8 cellular contexts compared by ENCODE assay signal in the genomic region with DNA sequence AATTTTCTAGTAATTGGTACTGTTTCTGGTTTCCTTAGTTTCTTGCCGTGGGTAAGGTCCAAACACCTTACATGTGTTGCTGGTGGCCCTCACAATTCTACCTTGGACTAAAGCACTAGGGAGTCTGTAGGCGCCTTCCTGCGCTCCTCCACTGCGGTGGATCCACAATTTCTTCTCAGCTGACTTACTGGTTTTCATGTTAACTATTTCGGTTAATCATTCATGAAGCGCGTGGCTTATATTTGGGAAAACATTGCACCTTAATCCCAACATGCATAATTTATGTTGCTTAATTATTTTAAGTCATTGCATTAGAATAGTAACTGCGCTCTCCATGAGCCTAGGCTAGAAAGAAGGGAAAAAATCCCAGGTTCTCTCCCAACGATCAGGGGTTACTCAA. TPM values are rescaled to one million over a fixed set of nuclear protein-coding genes. Genes with fewer than 3 reads are reported as not detected.
A peak's percentile ranks its signal among the peaks of the same experiment; 100 is the strongest.
DNase-seq lines count a peak whose midpoint lies in the region; ATAC-seq and TF ChIP-seq lines count a peak whose summit lies in the region.

No MANE protein-coding gene starts in this region.

- H3K4me3 ChIP-seq in LNCaP clone FGC (ENCODE audit: low read depth, low read length) (peak overlapping the region; percentile 77), mucosa of stomach (ENCODE audit: low read length) (peak overlapping the region; percentile 81)

- H3K36me3 Mint-ChIP-seq in CD4-positive, alpha-beta T cell (ENCODE audit: low read depth): peaks cover 16% of the 10 kb centered on the region

- H3K36me3 ChIP-seq in mucosa of stomach (ENCODE audit: control insufficient read depth, insufficient read depth, low read length): no peaks in the 10 kb centered on the region

- ATAC-seq in CD4-positive, alpha-beta T cell (ENCODE audit: poor library complexity): no peak
- no peak for ATAC-seq in GM18870 (IDR thresholded peaks at IDR 0.05; ENCODE audit: unreplicated experiment)

- peaks cover 11% of the 10 kb centered on the region for H3K4me1 ChIP-seq in mucosa of stomach (ENCODE audit: control insufficient read depth, insufficient read depth, low read length)

- H3K9ac ChIP-seq in mucosa of stomach (ENCODE audit: low read length): peak overlapping the region; percentile 95

- H3K27me3 Mint-ChIP-seq in CD4-positive, alpha-beta T cell: no peaks in the 10 kb centered on the region

- CTCF ChIA-PET in CD4-positive, alpha-beta T cell (lab: Charles Lee): no interaction called here

- no peaks in the 10 kb centered on the region for H3K9me3 ChIP-seq in CD4-positive, alpha-beta T cell (ENCODE audit: control insufficient read depth, low read length)
- no peaks in the 10 kb centered on the region for H3K9me3 ChIP-seq in mucosa of stomach (ENCODE audit: control insufficient read depth, low read length)

- peaks cover 35% of the 10 kb centered on the region for H3K4me1 Mint-ChIP-seq in CD4-positive, alpha-beta T cell (ENCODE audit: low read depth)

- intact Hi-C loops in CD4-positive, alpha-beta T cell (cut with DNase I, micrococcal nuclease): loop anchor here (1.0 to 10.0 kb wide), 4 partner anchors 36 to 448 kb away; a partner anchor contains a TSS

- peak overlapping the region; percentile 93 for H3K27ac Mint-ChIP-seq in CD4-positive, alpha-beta T cell

- H3K27ac ChIP-seq in CD4-positive, alpha-beta T cell (ENCODE audit: low read depth, low read length): peak overlapping the region; percentile 62

- POLR2A ChIA-PET in CD4-positive, alpha-beta T cell (lab: Charles Lee): interaction anchor here (0.6 to 1.1 kb wide), 5 partner anchors 29 to 51 kb away, joined by 3 to 8 read pairs (median 4); no protein-coding TSS in a partner anchor

- no peak for TF ChIP-seq CTCF in CD4-positive, alpha-beta T cell (IDR thresholded peaks at IDR 0.05)
- TF ChIP-seq CTCF in LNCaP clone FGC (IDR thresholded peaks at IDR 0.05; ENCODE audit: control insufficient read depth, extremely low read depth, insufficient read depth): no peak

- peak overlapping the region; percentile 92 for H3K4me3 Mint-ChIP-seq in CD4-positive, alpha-beta T cell

- no peak for DNase-seq in CD4-positive, alpha-beta T cell
- DNase-seq in LNCaP clone FGC (ENCODE audit: low read depth): no peak
- DNase-seq in cerebellum (ENCODE audit: low spot score): peak; percentile 27
- no peak for DNase-seq in D341Med (ENCODE audit: low spot score)
- no peak for DNase-seq in NCI-H1105 (lab: John Stamatoyannopoulos, UW)
- no peak for DNase-seq in central memory CD4-positive, alpha-beta T cell

- no peaks in the 10 kb centered on the region for H3K27me3 ChIP-seq in CD4-positive, alpha-beta T cell (ENCODE audit: control insufficient read depth, insufficient read depth, low read length)
- no peaks in the 10 kb centered on the region for H3K27me3 ChIP-seq in mucosa of stomach (ENCODE audit: control insufficient read depth, insufficient read depth, low read length)

- no peaks in the 10 kb centered on the region for H3K9me3 Mint-ChIP-seq in CD4-positive, alpha-beta T cell

RNA-seq across cellular contexts. Expression of a gene that starts 37.7 kb away (rescaled TPM):
- total RNA-seq in CD4-positive, alpha-beta T cell: 100 to 1,000 TPM; 144 to 150 TPM
- 164 TPM for total RNA-seq in cerebellum
